Comparison of ENCODE assay signal across 1 cellular context in genomic region chr15:95698230-95698629, GRCh38.
TF ChIP-seq lines count a peak whose summit lies in the region.

No MANE protein-coding gene starts in this region.

TF ChIP-seq in IMR-90, 13 proteins besides CTCF, POLR2A, EP300 and RAD21:
- TF ChIP-seq ELK1 (IDR thresholded peaks at IDR 0.05; ENCODE audit: borderline replicate concordance, low read depth, low read length) (no peak), CHD1 (IDR thresholded peaks at IDR 0.05; ENCODE audit: low read depth, low read length) (no peak), RCOR1 (IDR thresholded peaks at IDR 0.05; ENCODE audit: insufficient replicate concordance, low read length) (no peak), NFE2L2 (IDR thresholded peaks at IDR 0.05; ENCODE audit: low read depth, low read length) (no peak), USF2 (IDR thresholded peaks at IDR 0.05; ENCODE audit: low read depth, low read length) (no peak), MXI1 (IDR thresholded peaks at IDR 0.05; ENCODE audit: borderline replicate concordance, low read depth, low read length) (no peak)
TF ChIP-seq in IMR-90: peak in this region for 0.
